In the genomic region with DNA sequence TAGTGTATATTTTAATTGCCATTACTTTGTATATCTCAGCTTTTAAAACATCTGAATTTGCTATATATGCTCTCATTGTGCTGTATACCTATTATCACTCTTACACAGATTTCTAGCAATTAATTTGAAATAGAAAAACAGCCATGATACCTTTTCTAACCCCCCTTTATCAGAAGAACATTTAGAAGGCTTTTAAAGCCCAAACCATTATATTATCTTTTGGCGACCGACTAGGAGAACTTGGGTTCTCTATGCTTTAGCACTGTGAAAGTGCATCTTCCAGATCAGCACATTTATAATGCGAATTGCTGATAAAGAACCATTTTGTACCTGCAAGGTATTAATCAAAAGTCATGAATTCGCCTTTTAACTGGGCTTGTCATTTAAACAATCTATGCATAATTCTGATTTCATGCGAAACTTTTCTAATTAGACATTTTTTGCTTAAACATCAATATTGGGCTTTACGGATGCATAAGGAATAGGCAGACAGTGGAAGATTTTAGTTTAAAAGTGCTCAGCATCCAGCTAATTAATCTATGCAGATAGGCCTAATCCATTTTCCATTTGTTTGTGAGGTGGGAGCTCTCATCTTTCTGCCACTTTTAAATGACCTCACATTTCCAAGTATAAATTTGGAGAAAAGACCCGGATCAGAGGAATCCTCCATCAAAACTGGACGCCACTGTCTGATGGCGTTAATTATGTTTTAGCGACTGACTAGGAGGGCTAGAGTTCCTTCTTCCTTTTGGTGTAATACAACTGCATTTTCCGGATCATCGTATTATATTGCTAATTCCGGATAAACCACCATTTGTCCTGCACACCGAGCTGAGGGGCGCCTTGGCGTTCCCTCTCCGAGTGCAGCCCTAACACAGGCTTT, we compare ENCODE assay signal across 8 cellular contexts. TPM values are rescaled to one million over a fixed set of nuclear protein-coding genes. Genes with fewer than 3 reads are reported as not detected.
DNase-seq lines count a peak whose midpoint lies in the region; ATAC-seq, FAIRE-seq and TF ChIP-seq lines count a peak whose summit lies in the region.

No MANE protein-coding gene starts in this region.

- 40% methylated on average over 17 of the region's 17 CpGs for WGBS in GM12878 (ENCODE audit: insufficient coverage, insufficient replicate concordance, low lambda C conversion rate, missing lambda C conversion rate)

- CTCF ChIA-PET in GM12878 (lab: Yijun Ruan, JAX), result interaction anchor here (0.8 kb wide), 1 partner anchor 13 kb away, joined by 3 read pairs; no protein-coding TSS in a partner anchor

- H3K4me1 ChIP-seq in GM12878 (ENCODE audit: control insufficient read depth, insufficient read depth, low read length), result no peaks in the 10 kb centered on the region; the same call in 1 of the 2 replicates

- no TSS peak for BruUV-seq in GM12878 (replicated peaks; lab: Mats Ljungman, UMichigan)

- H3K36me3 ChIP-seq in GM12878 (ENCODE audit: control insufficient read depth in 2 of 2, insufficient read depth in 2 of 2, low read length in 1 of 2), result peaks cover 0 to 4% of the 10 kb centered on the region in 2 experiments; a peak in 1 of 4 replicates

- no peak for TF ChIP-seq CTCF in AG10803 (conservative IDR thresholded peaks at IDR 0.05; ENCODE audit: low read length)
- no peak for TF ChIP-seq CTCF in GM12878 (IDR thresholded peaks at IDR 0.05 in 2 of 3, conservative IDR thresholded peaks at IDR 0.05 in 1 of 3; ENCODE audit: control insufficient read depth in 2 of 3, extremely low read depth in 1 of 3, insufficient read depth in 1 of 3, low read depth in 3 of 3, low read length in 3 of 3)

- RAD21 ChIA-PET in GM12878 (lab: Charles Lee; ENCODE audit: unreplicated experiment), result interaction anchor here (1.2 to 1.8 kb wide), 3 partner anchors 9 to 37 kb away, joined by 3 to 6 read pairs (median 3); no protein-coding TSS in a partner anchor

- no peaks in the 10 kb centered on the region for H3K36me3 Mint-ChIP-seq in memory B cell

- SMC1A ChIA-PET in GM12878 (lab: Charles Lee; ENCODE audit: uncharacterized antibody, unreplicated experiment), result interaction anchor here (0.9 to 1.6 kb wide), 3 partner anchors 15 to 175 kb away, joined by 3 to 4 read pairs (median 4); no protein-coding TSS in a partner anchor

- H3K9me3 ChIP-seq in GM12878 (replicated peaks; ENCODE audit: control insufficient read depth, insufficient read depth, low read length), result no peaks in the 10 kb centered on the region

- TF ChIP-seq EP300 in GM12878 (IDR thresholded peaks at IDR 0.05; ENCODE audit: borderline replicate concordance in 1 of 2, control insufficient read depth in 1 of 2, low read depth in 2 of 2, low read length in 2 of 2), result no peak

- peak overlapping the region; percentile 93 for H3K27ac Mint-ChIP-seq in memory B cell

- ATAC-seq in GM18858 (IDR thresholded peaks at IDR 0.05; ENCODE audit: unreplicated experiment), result peak; percentile 3
- ATAC-seq in GM12878, result peak; percentile 4
- no peak for ATAC-seq in memory B cell (ENCODE audit: low read depth)
- ATAC-seq in HG03520 (IDR thresholded peaks at IDR 0.05; ENCODE audit: unreplicated experiment), result no peak

- peak overlapping the region; percentile 86 for H3K27ac ChIP-seq in GM12878 (ENCODE audit: control insufficient read depth, insufficient read depth)

- intact Hi-C loops in GM12878 (cut with micrococcal nuclease; ENCODE audit: unreplicated experiment), result no loop called here

- POLR2A ChIA-PET in GM12878 (lab: Charles Lee), result interaction anchor here (0.5 to 0.6 kb wide), 4 partner anchors 36 to 783 kb away, joined by 3 to 5 read pairs (median 3); no protein-coding TSS in a partner anchor

- no peaks in the 10 kb centered on the region for H3K9me3 Mint-ChIP-seq in memory B cell

- no peak for FAIRE-seq in GM12878 (lab: Jason Lieb, UNC)

- H4K20me1 ChIP-seq in GM12878 (ENCODE audit: control insufficient read depth, insufficient read depth), result no peaks in the 10 kb centered on the region

- H3K4me2 ChIP-seq in GM12878 (ENCODE audit: control insufficient read depth, insufficient read depth), result peak overlapping the region; percentile 63

- peaks cover 12% of the 10 kb centered on the region for H3K4me1 Mint-ChIP-seq in memory B cell

- peaks cover 0 to under 1% of the 10 kb centered on the region in 2 experiments; a peak in 1 of 4 replicates for H3K27me3 ChIP-seq in GM12878 (replicated peaks in 1 of 2; ENCODE audit: control insufficient read depth in 2 of 2, insufficient read depth in 2 of 2, low read length in 1 of 2)

- H3K9ac ChIP-seq in GM12878 (ENCODE audit: control insufficient read depth, insufficient read depth, low read length), result peak overlapping the region; percentile 70

- no peak for TF ChIP-seq POLR2A in GM12878 (IDR thresholded peaks at IDR 0.05; ENCODE audit: low read depth, low read length)

- no peak for TF ChIP-seq RAD21 in GM12878 (IDR thresholded peaks at IDR 0.05; ENCODE audit: insufficient read depth, low read depth, low read length)

- peak overlapping the region; percentile 92 for H2AFZ ChIP-seq in GM12878 (ENCODE audit: control insufficient read depth, low read depth, low read length)

- in situ Hi-C loops in GM12878 (cut with MboI), result no loop called here

- peak overlapping the region; percentile 66 for H3K4me3 ChIP-seq in AG10803 (ENCODE audit: low read length)
- peak overlapping the region; percentile 83 for H3K4me3 ChIP-seq in GM12878

- H3K79me2 ChIP-seq in GM12878 (ENCODE audit: control insufficient read depth, insufficient read depth, low read length), result peaks cover 24% of the 10 kb centered on the region

- no peaks in the 10 kb centered on the region for H3K27me3 Mint-ChIP-seq in memory B cell

- peak overlapping the region; percentile 90 for H3K4me3 Mint-ChIP-seq in memory B cell

- no peak for DNase-seq in AG10803 (ENCODE audit: low read depth)
- peak; percentile 11 for DNase-seq in HuH-7 (ENCODE audit: low spot score)
- DNase-seq in GM12878 (ENCODE audit: low read depth, low spot score), result no peak
- no peak for DNase-seq in memory B cell (ENCODE audit: low spot score in 2 of 2)
- DNase-seq in NCI-H1436 (lab: John Stamatoyannopoulos, UW), result no peak
- DNase-seq in MV-4-11 (lab: John Stamatoyannopoulos, UW), result no peak

TF ChIP-seq in GM12878, 131 proteins besides CTCF, POLR2A, EP300 and RAD21 (continues in another document):
- no peak for TF ChIP-seq NRF1 (conservative IDR thresholded peaks at IDR 0.05; ENCODE audit: low read depth, low read length)
- TF ChIP-seq, protein P1, sequence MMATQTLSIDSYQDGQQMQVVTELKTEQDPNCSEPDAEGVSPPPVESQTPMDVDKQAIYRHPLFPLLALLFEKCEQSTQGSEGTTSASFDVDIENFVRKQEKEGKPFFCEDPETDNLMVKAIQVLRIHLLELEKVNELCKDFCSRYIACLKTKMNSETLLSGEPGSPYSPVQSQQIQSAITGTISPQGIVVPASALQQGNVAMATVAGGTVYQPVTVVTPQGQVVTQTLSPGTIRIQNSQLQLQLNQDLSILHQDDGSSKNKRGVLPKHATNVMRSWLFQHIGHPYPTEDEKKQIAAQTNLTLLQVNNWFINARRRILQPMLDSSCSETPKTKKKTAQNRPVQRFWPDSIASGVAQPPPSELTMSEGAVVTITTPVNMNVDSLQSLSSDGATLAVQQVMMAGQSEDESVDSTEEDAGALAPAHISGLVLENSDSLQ (IDR thresholded peaks at IDR 0.05), result no peak
- TF ChIP-seq CEBPB (IDR thresholded peaks at IDR 0.05; ENCODE audit: borderline replicate concordance in 1 of 2, low read depth in 2 of 2, low read length in 2 of 2), result no peak
- no peak for TF ChIP-seq IKZF2 (IDR thresholded peaks at IDR 0.05)
- TF ChIP-seq LARP7 (IDR thresholded peaks at IDR 0.05), result no peak
- TF ChIP-seq NR2C2 (IDR thresholded peaks at IDR 0.05; ENCODE audit: borderline replicate concordance, control insufficient read depth, insufficient read length, low read depth), result no peak

RNA-seq across cellular contexts. Expression of gene MLLT10, which starts 1.1 kb away (rescaled TPM):
- 240 and 255 TPM in 2 replicates for total RNA-seq in GM12878 (2013; cell fraction: nucleolus; rRNA removed)
- 37.1 and 45.6 TPM in 2 replicates for total RNA-seq in GM12878 (2014; rRNA removed)
- 27.5 and 30.1 TPM in 2 replicates for total RNA-seq in GM12878 (2014; rRNA removed; fragmentation: Illumina TruSeq; extraction: Trizol)
- total RNA-seq in GM12878 (2021), result 32.2 and 36.7 TPM in 2 replicates
- 34.5 TPM for polyA plus RNA-seq in GM12878 (2011; ENCODE audit: low read depth)
- polyA plus RNA-seq in GM12878 (2011; rRNA removed), result 61.1 and 61.5 TPM in 2 replicates
- 41.5 and 44.6 TPM in 2 replicates for polyA plus RNA-seq in GM12878 (2011; cell fraction: cytosol; rRNA removed)
- 63.2 and 68.2 TPM in 2 replicates for polyA plus RNA-seq in GM12878 (2011; cell fraction: nucleus; rRNA removed)
- 19.2 and 23.0 TPM in 2 replicates for polyA plus RNA-seq in GM12878 (2012)
- 29.5 and 39.5 TPM in 2 replicates for polyA plus RNA-seq in GM12878 (2014; fragmentation: Illumina TruSeq; extraction: Trizol)
- polyA plus RNA-seq in GM12878 (2014; fragmentation: Nextera tagmentation; extraction: Ambion mirVana), result 10 to 100 TPM in 1 of 2 experiments, 1 to 10 TPM in 1; 8.7 to 12.1 TPM
- 32.8 and 37.4 TPM in 2 replicates for polyA plus RNA-seq in GM12878 (2014; rRNA removed)
- polyA plus RNA-seq in GM12878 (2016; fragmentation: Nextera tagmentation; extraction: Ambion mirVana), result 10 to 100 TPM; 13.8 to 16.3 TPM
- polyA minus RNA-seq in GM12878 (2011; rRNA and poly(A)+ RNA removed), result 95.6 and 97.9 TPM in 2 replicates
- polyA minus RNA-seq in GM12878 (2011; cell fraction: cytosol; rRNA and poly(A)+ RNA removed), result 15.5 and 19.3 TPM in 2 replicates
- polyA minus RNA-seq in GM12878 (2011; cell fraction: nucleus; rRNA and poly(A)+ RNA removed), result 74.1 and 152 TPM in 2 replicates

RNA-seq across cellular contexts. Expression of gene SKIDA1, which starts 7.5 kb away (rescaled TPM):
- total RNA-seq in GM12878 (2013; cell fraction: nucleolus; rRNA removed), result 0.22 and 0.35 TPM in 2 replicates
- 0.23 and 0.98 TPM in 2 replicates for total RNA-seq in GM12878 (2014; rRNA removed)
- total RNA-seq in GM12878 (2014; rRNA removed; fragmentation: Illumina TruSeq; extraction: Trizol), result 0.28 and 0.45 TPM in 2 replicates
- total RNA-seq in GM12878 (2021), result 0.13 and 0.72 TPM in 2 replicates
- not detected for polyA plus RNA-seq in GM12878 (2011; ENCODE audit: low read depth)
- polyA plus RNA-seq in GM12878 (2011; rRNA removed), result 0.04 and 0.05 TPM in 2 replicates
- polyA plus RNA-seq in GM12878 (2011; cell fraction: cytosol; rRNA removed), result 0.03 and 0.10 TPM in 2 replicates
- polyA plus RNA-seq in GM12878 (2011; cell fraction: nucleus; rRNA removed), result 0.06 TPM in 1 of 2 replicates, not detected in the other
- polyA plus RNA-seq in GM12878 (2012), result 0.16 and 0.28 TPM in 2 replicates
- polyA plus RNA-seq in GM12878 (2014; fragmentation: Illumina TruSeq; extraction: Trizol), result 0.26 and 0.65 TPM in 2 replicates
- under 1 TPM; 0.08 to 0.29 TPM for polyA plus RNA-seq in GM12878 (2014; fragmentation: Nextera tagmentation; extraction: Ambion mirVana)
- 0.53 and 0.90 TPM in 2 replicates for polyA plus RNA-seq in GM12878 (2014; rRNA removed)
- polyA plus RNA-seq in GM12878 (2016; fragmentation: Nextera tagmentation; extraction: Ambion mirVana), result under 1 TPM; 0.63 to 0.78 TPM
- 0.05 and 0.15 TPM in 2 replicates for polyA minus RNA-seq in GM12878 (2011; rRNA and poly(A)+ RNA removed)
- not detected in 2 replicates for polyA minus RNA-seq in GM12878 (2011; cell fraction: cytosol; rRNA and poly(A)+ RNA removed)
- not detected in 2 replicates for polyA minus RNA-seq in GM12878 (2011; cell fraction: nucleus; rRNA and poly(A)+ RNA removed)

Comparison
In these comparisons a context has a peak if more than half of its experiments do, and no peak if none do; other contexts are left out.
1. ATAC-seq: peak in GM18858 (single experiment) and GM12878 (single experiment); none in memory B cell (single experiment) and HG03520 (single experiment).